12 cellular contexts compared by ENCODE assay signal in the genomic region with DNA sequence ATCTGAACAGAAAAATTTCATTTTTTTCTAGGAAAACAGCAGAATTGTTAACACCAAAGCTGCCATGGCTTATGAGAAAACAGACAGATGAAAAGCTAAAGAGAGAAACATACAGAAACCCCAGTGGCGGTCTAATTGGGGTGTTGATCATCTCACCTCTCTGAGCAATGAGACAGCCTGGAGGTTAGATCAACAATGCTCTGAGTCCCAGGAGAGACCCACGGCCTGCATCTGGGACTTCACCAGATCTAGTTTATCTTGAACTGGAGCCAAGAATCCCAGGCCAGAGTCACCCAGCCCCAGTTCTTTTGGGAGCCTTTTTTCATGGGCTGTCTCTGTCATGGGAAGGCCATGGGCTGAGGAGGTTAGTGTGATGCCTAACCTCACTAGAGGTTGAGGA. TPM values are rescaled to one million over a fixed set of nuclear protein-coding genes. Genes with fewer than 3 reads are reported as not detected.
"Had no signal": no experiment of that assay in that cellular context is flagged by ENCODE, and none has a peak within 500 bp of the region (broad histone marks: within the 10 kb centered on the region; RNA-seq: fewer than 3 reads in every experiment).

No MANE protein-coding gene starts in this region.

- H3K27me3 ChIP-seq: ascending aorta, cardiac muscle cell, suprapubic skin had no signal

- H3K4me3 ChIP-seq: ascending aorta, cardiac muscle cell, prostate gland, spleen, suprapubic skin had no signal

- H3K4me1 Mint-ChIP-seq: activated naive CD8-positive, alpha-beta T cell treated with anti-CD3 and anti-CD28 coated beads, Interleukin-2, amount 50 U/mL, for 24 hours had no signal

- H3K27ac ChIP-seq: ascending aorta, cardiac muscle cell, prostate gland, spleen, suprapubic skin had no signal

- H3K9me3 ChIP-seq: ascending aorta, prostate gland, spleen, suprapubic skin had no signal

- DNase-seq: activated naive CD4-positive, alpha-beta T cell; activated naive CD8-positive, alpha-beta T cell treated with anti-CD3 and anti-CD28 coated beads, Interleukin-2, amount 50 U/mL, for 24 hours; glutamatergic neuron; spleen; trophoblast cell had no signal

- H3K27ac Mint-ChIP-seq: activated naive CD8-positive, alpha-beta T cell treated with anti-CD3 and anti-CD28 coated beads, Interleukin-2, amount 50 U/mL, for 24 hours; stimulated activated naive CD8-positive, alpha-beta T cell treated with anti-CD3 and anti-CD28 coated beads, Interleukin-15, Interleukin-2, amounts not matched to agents 100 ng/mL and 50 ng/mL, for 24 hours had no signal

- H3K4me3 Mint-ChIP-seq: activated naive CD8-positive, alpha-beta T cell treated with anti-CD3 and anti-CD28 coated beads, Interleukin-2, amount 50 U/mL, for 24 hours; stimulated activated naive CD8-positive, alpha-beta T cell treated with anti-CD3 and anti-CD28 coated beads, Interleukin-15, Interleukin-2, amounts not matched to agents 100 ng/mL and 50 ng/mL, for 24 hours had no signal

- H3K36me3 ChIP-seq: ascending aorta, cardiac muscle cell, prostate gland, spleen, suprapubic skin had no signal

- ATAC-seq: activated naive CD8-positive, alpha-beta T cell treated with anti-CD3 and anti-CD28 coated beads, Interleukin-2, amount 50 U/mL, for 24 hours had no signal

RNA-seq across cellular contexts. Expression of a gene that starts 3.5 kb away (rescaled TPM):
- total RNA-seq: activated CD8-positive, alpha-beta memory T cell treated with anti-CD3 and anti-CD28 coated beads for 36 hours; T-helper 2 cell treated with Interferon-gamma antibody and Interleukin-4, amounts not matched to agents 100 ng/mL and 5 ng/mL, for 36 hours had no signal
